Comparison of ENCODE assay signal across 23 cellular contexts in genomic region chr2:1448009-1448408, GRCh38. TPM values are rescaled to one million over a fixed set of nuclear protein-coding genes. Genes with fewer than 3 reads are reported as not detected.
"Had no signal": no experiment of that assay in that cellular context is flagged by ENCODE, and none has a peak within 500 bp of the region (broad histone marks: within the 10 kb centered on the region; RNA-seq: fewer than 3 reads in every experiment).

No MANE protein-coding gene starts in this region.

- H3K4me3 ChIP-seq: SJSA1 had no signal

- H3K36me3 ChIP-seq: SJSA1 had no signal

- H3K9me3 Mint-ChIP-seq: activated B cell treated with CpG ODN at 0.5 μM for 24 hours; activated naive CD4-positive, alpha-beta T cell treated with anti-CD3 and anti-CD28 coated beads for 36 hours; activated T-helper 17 cell treated with anti-CD3 and anti-CD28 coated beads, Interleukin-2, amount 50 U/mL, for 72 hours had no signal

- H3K27ac Mint-ChIP-seq: activated B cell treated with CpG ODN at 0.5 μM for 24 hours; activated CD4-positive, alpha-beta T cell treated with anti-CD3 and anti-CD28 coated beads, Interleukin-2, amount 10 ng/mL, durations not matched to agents 24 days and 14 days; activated naive CD4-positive, alpha-beta T cell treated with anti-CD3 and anti-CD28 coated beads for 36 hours; activated naive CD8-positive, alpha-beta T cell treated with anti-CD3 and anti-CD28 coated beads for 36 hours; activated T-helper 17 cell treated with anti-CD3 and anti-CD28 coated beads, Interleukin-2, amount 50 U/mL, for 72 hours; IgD-negative memory B cell; T-helper 17 cell had no signal

- H3K4me3 Mint-ChIP-seq: activated B cell treated with CpG ODN at 0.5 μM for 24 hours; activated CD4-positive, alpha-beta T cell treated with anti-CD3 and anti-CD28 coated beads, Interleukin-2, amount 10 ng/mL, durations not matched to agents 24 days and 14 days; activated naive CD4-positive, alpha-beta T cell treated with anti-CD3 and anti-CD28 coated beads for 36 hours; activated naive CD8-positive, alpha-beta T cell treated with anti-CD3 and anti-CD28 coated beads for 36 hours; activated T-helper 17 cell treated with anti-CD3 and anti-CD28 coated beads, Interleukin-2, amount 50 U/mL, for 72 hours; T-helper 17 cell had no signal

- H3K9me3 ChIP-seq: SJSA1 had no signal

- ATAC-seq: activated T-helper 17 cell treated with anti-CD3 and anti-CD28 coated beads, Interleukin-2, amount 50 U/mL, for 72 hours; T-helper 17 cell had no signal

- H3K4me1 Mint-ChIP-seq: activated B cell treated with CpG ODN at 0.5 μM for 24 hours; activated CD4-positive, alpha-beta T cell treated with anti-CD3 and anti-CD28 coated beads, Interleukin-2, amount 10 ng/mL, durations not matched to agents 24 days and 14 days; activated naive CD8-positive, alpha-beta T cell treated with anti-CD3 and anti-CD28 coated beads for 36 hours; activated T-helper 17 cell treated with anti-CD3 and anti-CD28 coated beads, Interleukin-2, amount 50 U/mL, for 72 hours; IgD-negative memory B cell had no signal

- FAIRE-seq: RCC 7860 had no signal

- DNase-seq: activated B cell treated with CpG ODN at 0.5 μM for 24 hours; activated CD4-positive, alpha-beta T cell treated with anti-CD3 and anti-CD28 coated beads for 1 hour; activated CD4-positive, alpha-beta T cell treated with anti-CD3 and anti-CD28 coated beads, Interleukin-2, amount 10 ng/mL, durations not matched to agents 24 days and 14 days; activated CD4-positive, alpha-beta T cell treated with anti-CD3 and anti-CD28 coated beads, Interleukin-2, amount 50 U/mL, for 48 hours; activated CD8-positive, alpha-beta memory T cell treated with anti-CD3 and anti-CD28 coated beads for 24 hours; activated gamma-delta T cell; activated naive CD4-positive, alpha-beta T cell treated with anti-CD3 and anti-CD28 coated beads for 36 hours; activated naive CD8-positive, alpha-beta T cell treated with anti-CD3 and anti-CD28 coated beads for 36 hours; activated T-cell treated with anti-CD3 and anti-CD28 coated beads, Interleukin-2, amount 50 U/mL, for 48 hours; KG1; NCI-H1092; NCI-H1417; NCI-H2029; NCI-H524; SHP77; T-helper 17 cell; T-helper 9 cell had no signal

- H3K27ac ChIP-seq: SJSA1 had no signal

- H3K36me3 Mint-ChIP-seq: activated naive CD8-positive, alpha-beta T cell treated with anti-CD3 and anti-CD28 coated beads for 36 hours; IgD-negative memory B cell had no signal

RNA-seq across cellular contexts. Expression of gene TPO, which starts 34.7 kb away (rescaled TPM):
- total RNA-seq: activated B cell treated with CpG ODN at 0.5 μM for 24 hours; activated CD4-positive, alpha-beta T cell treated with anti-CD3 and anti-CD28 coated beads, Interleukin-2, amount 10 ng/mL, durations not matched to agents 24 days and 14 days; activated naive CD4-positive, alpha-beta T cell treated with anti-CD3 and anti-CD28 coated beads for 36 hours; activated naive CD8-positive, alpha-beta T cell treated with anti-CD3 and anti-CD28 coated beads for 36 hours; LHCN-M2; M059J; SJSA1 had no signal
- polyA plus RNA-seq: IgD-negative memory B cell had no signal
